In the genomic region with DNA sequence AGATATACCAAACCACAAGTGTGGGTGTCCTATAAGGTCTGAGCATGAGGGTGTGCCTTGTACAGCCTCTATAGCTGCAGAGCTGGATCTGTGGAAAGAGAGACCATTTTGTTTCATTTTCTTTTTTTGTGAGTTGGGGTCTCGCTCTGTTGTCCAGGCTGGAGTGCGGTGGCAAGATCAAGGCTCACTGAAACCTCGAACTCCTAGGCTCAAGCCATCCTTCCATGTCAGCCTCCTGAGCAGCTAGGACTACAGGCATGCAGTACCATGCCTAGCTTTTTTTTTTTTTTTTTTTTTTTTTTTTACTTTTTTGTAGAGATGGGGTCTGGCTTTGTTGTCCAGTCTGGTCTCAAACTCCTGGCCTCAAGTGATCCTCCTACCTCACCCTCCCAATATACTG, we compare ENCODE assay signal across 18 cellular contexts. TPM values are rescaled to one million over a fixed set of nuclear protein-coding genes. Genes with fewer than 3 reads are reported as not detected.
DNase-seq lines count a peak whose midpoint lies in the region; ATAC-seq, FAIRE-seq and TF ChIP-seq lines count a peak whose summit lies in the region.
"Had no signal": no experiment of that assay in that cellular context is flagged by ENCODE, and none has a peak within 500 bp of the region (broad histone marks: within the 10 kb centered on the region; RNA-seq: fewer than 3 reads in every experiment).

No MANE protein-coding gene starts in this region.

- no peaks in the 10 kb centered on the region for H3K9me2 ChIP-seq in PC-3 (replicated peaks; ENCODE audit: low read length)

- FAIRE-seq in K562 (lab: Jason Lieb, UNC), result no peak
- FAIRE-seq: G401.6, GM12892, GM19239, H1 had no signal

- H3K79me2 ChIP-seq in PC-3 (ENCODE audit: low read length), result peaks cover 14% of the 10 kb centered on the region
- H3K79me2 ChIP-seq in K562 (ENCODE audit: control insufficient read depth, insufficient read depth, low read length), result no peaks in the 10 kb centered on the region; the same call in 2 of the 3 replicates
- H3K79me2 ChIP-seq in osteoblast (ENCODE audit: insufficient read depth, low read length), result peaks cover 21% of the 10 kb centered on the region

- H3K9ac ChIP-seq in PC-3 (ENCODE audit: low read length) (no peak overlapping the region), K562 (ENCODE audit: insufficient read depth in 1 of 2, low read depth in 2 of 2, low read length in 2 of 2) (no peak overlapping the region)
- H3K9ac ChIP-seq: GM23248 had no signal

- 67% methylated on average over 3 of the region's 3 CpGs for WGBS in K562 (ENCODE audit: insufficient coverage, low coverage, missing lambda C conversion rate)

- H3K4me2 ChIP-seq in PC-3 (ENCODE audit: low read length) (no peak overlapping the region), K562 (ENCODE audit: insufficient read depth, low read length) (no peak overlapping the region), osteoblast (ENCODE audit: insufficient read depth, low read length) (no peak overlapping the region)

- ATAC-seq in PC-3 (no peak), K562 (no peak), GM18861 (IDR thresholded peaks at IDR 0.05; ENCODE audit: unreplicated experiment) (no peak)
- ATAC-seq: CD8-positive, alpha-beta T cell; HCT116 had no signal

- DNase-seq in PC-3 (no peak), K562 (ENCODE audit: extremely low read depth in 1 of 4, low spot score in 3 of 4) (no peak), osteoblast (ENCODE audit: insufficient read length, low spot score, missing footprints) (no peak), cerebellum (ENCODE audit: low spot score) (no peak), coronary artery (ENCODE audit: low spot score) (no peak)
- DNase-seq: Caco-2; CD8-positive, alpha-beta T cell; DMS153; DND-41; H7; HFFc6 had no signal

- no peaks in the 10 kb centered on the region for H3K9me3 ChIP-seq in PC-3 (ENCODE audit: low read length)
- no peaks in the 10 kb centered on the region for H3K9me3 ChIP-seq in K562 (replicated peaks; ENCODE audit: control insufficient read depth, insufficient read depth, low read depth, low read length)
- H3K9me3 ChIP-seq in osteoblast (ENCODE audit: low read depth, low read length), result no peaks in the 10 kb centered on the region
- H3K9me3 ChIP-seq: Caco-2 had no signal

- H3K4me3 ChIP-seq in PC-3 (ENCODE audit: low read length) (no peak overlapping the region), K562 (no peak overlapping the region), osteoblast (ENCODE audit: insufficient read depth, low read length) (no peak overlapping the region), coronary artery (no peak overlapping the region)
- H3K4me3 ChIP-seq: GM23248 had no signal

- H3K27ac ChIP-seq in PC-3 (ENCODE audit: low read length) (peak overlapping the region; percentile 28), K562 (ENCODE audit: extremely low read depth, low read depth, low read length) (no peak overlapping the region), osteoblast (ENCODE audit: low read depth, low read length) (peak overlapping the region; percentile 2), coronary artery (no peak overlapping the region)
- H3K27ac ChIP-seq: GM23248 had no signal

- H3K9me1 ChIP-seq in K562 (ENCODE audit: control insufficient read depth, insufficient read depth, low read length), result no peaks in the 10 kb centered on the region

- H3K4me1 ChIP-seq in PC-3 (ENCODE audit: insufficient read depth, low read length), result peaks cover 14% of the 10 kb centered on the region
- H3K4me1 ChIP-seq in K562 (replicated peaks in 1 of 2; ENCODE audit: control insufficient read depth in 2 of 2, insufficient read depth in 2 of 2, low read length in 2 of 2), result peaks cover 6 to 7% of the 10 kb centered on the region in 2 experiments; a peak in 2 of 5 replicates
- H3K4me1 ChIP-seq in osteoblast (ENCODE audit: insufficient read depth, low read length), result peaks cover 25% of the 10 kb centered on the region
- H3K4me1 ChIP-seq: Caco-2 had no signal

- H3K27me3 ChIP-seq in PC-3 (ENCODE audit: low read length) (no peaks in the 10 kb centered on the region), K562 (ENCODE audit: control insufficient read depth in 2 of 2, insufficient read depth in 2 of 2, low read length in 2 of 2) (no peaks in the 10 kb centered on the region), osteoblast (ENCODE audit: insufficient read depth, low read length) (no peaks in the 10 kb centered on the region)

- intact Hi-C loops in PC-3 (cut with micrococcal nuclease), result no loop called here
- intact Hi-C loops in K562 (cut with micrococcal nuclease), result no loop called here

- H2AFZ ChIP-seq in PC-3 (ENCODE audit: low read length), result no peak overlapping the region
- H2AFZ ChIP-seq in K562 (ENCODE audit: low read depth, low read length), result no peak overlapping the region
- H2AFZ ChIP-seq in osteoblast (ENCODE audit: low read length), result no peak overlapping the region
- H2AFZ ChIP-seq: GM23248 had no signal

- BruUV-seq in PC-3 (replicated peaks; lab: Mats Ljungman, UMichigan), result no TSS peak
- BruUV-seq in K562 (replicated peaks; lab: Mats Ljungman, UMichigan), result no TSS peak

- TF ChIP-seq CTCF in PC-3 (conservative IDR thresholded peaks at IDR 0.05; ENCODE audit: low read depth, low read length) (no peak), K562 (IDR thresholded peaks at IDR 0.05 in 2 of 3, conservative IDR thresholded peaks at IDR 0.05 in 1 of 3; ENCODE audit: insufficient read depth in 2 of 3, low read depth in 1 of 3, low read length in 3 of 3) (no peak), osteoblast (IDR thresholded peaks at IDR 0.05; ENCODE audit: extremely low read depth, low read depth, low read length) (no peak), coronary artery (IDR thresholded peaks at IDR 0.05) (no peak)

- POLR2A ChIA-PET in PC-3 (lab: Charles Lee; ENCODE audit: unreplicated experiment) (no interaction called here), K562 (lab: Yijun Ruan, JAX) (no interaction called here)

- TF ChIP-seq POLR2A in K562 (conservative IDR thresholded peaks at IDR 0.05), result no peak

- no peaks in the 10 kb centered on the region for H4K20me1 ChIP-seq in PC-3 (ENCODE audit: low read length)
- peaks cover 6% of the 10 kb centered on the region; the same call in 1 of the 2 replicates for H4K20me1 ChIP-seq in K562 (replicated peaks; ENCODE audit: control insufficient read depth, insufficient read depth, low read length)
- peaks cover 9% of the 10 kb centered on the region for H4K20me1 ChIP-seq in osteoblast (ENCODE audit: insufficient read depth, low read length)

- H3K36me3 ChIP-seq in PC-3 (ENCODE audit: low read depth, low read length) (no peaks in the 10 kb centered on the region), K562 (ENCODE audit: control insufficient read depth, insufficient read depth, low read length) (no peaks in the 10 kb centered on the region; the same call in 2 of the 3 replicates), osteoblast (ENCODE audit: insufficient read depth, low read length) (no peaks in the 10 kb centered on the region)

- no peaks in the 10 kb centered on the region for H3F3A ChIP-seq in PC-3 (ENCODE audit: low read length, unreplicated experiment)

- no peak for TF ChIP-seq EP300 in K562 (IDR thresholded peaks at IDR 0.05; ENCODE audit: low read length)

- CTCF ChIA-PET in PC-3 (lab: Charles Lee), result no interaction called here
- CTCF ChIA-PET in K562 (lab: Yijun Ruan, JAX; ENCODE audit: low intra/inter-chr PET ratio), result no interaction called here

- TF ChIP-seq RAD21 in K562 (CRISPR knock-in tag; conservative IDR thresholded peaks at IDR 0.05 in 1 of 2, IDR thresholded peaks at IDR 0.05 in 1 of 2), result no peak

- in situ Hi-C loops in K562 (cut with MboI), result no loop called here

TF ChIP-seq in K562, 482 proteins besides CTCF, POLR2A, EP300 and RAD21:
- TF ChIP-seq FOXK1 (CRISPR knock-in tag; IDR thresholded peaks at IDR 0.05; ENCODE audit: borderline replicate concordance) (no peak), ZNF121 (CRISPR knock-in tag; conservative IDR thresholded peaks at IDR 0.05) (peak; percentile 73), CHD4 (IDR thresholded peaks at IDR 0.05; ENCODE audit: insufficient read depth, insufficient replicate concordance, low read depth, low read length, poor library complexity, severe bottlenecking) (no peak), STAT5B (CRISPR knock-in tag; IDR thresholded peaks at IDR 0.05) (no peak), ZNF384 (IDR thresholded peaks at IDR 0.05; ENCODE audit: low read depth, low read length) (0 out of 2 replicates have a peak, but pooled peaks have one; percentile 19), MEF2D (tag; conservative IDR thresholded peaks at IDR 0.05; ENCODE audit: low read depth) (no peak), PRMT5 (CRISPR knock-in tag; IDR thresholded peaks at IDR 0.05) (no peak), TAF15 (IDR thresholded peaks at IDR 0.05; ENCODE audit: low read depth, low read length) (no peak), SMARCA5 (IDR thresholded peaks at IDR 0.05) (no peak)

RNA-seq across cellular contexts. Expression of gene KIF3C, which starts 10.7 kb away (rescaled TPM):
- total RNA-seq in PC-3 (2014; rRNA removed) (12.8 and 20.1 TPM in 2 replicates), K562 (2014; rRNA removed) (3.3 and 5.9 TPM in 2 replicates), K562 (2014; rRNA removed; fragmentation: Illumina TruSeq; extraction: Trizol) (1.9 and 2.1 TPM in 2 replicates), K562 (2015; rRNA removed; fragmentation: Illumina TruSeq; extraction: Trizol) (1.6 and 1.8 TPM in 2 replicates), K562 (2021) (6.1 and 6.7 TPM in 2 replicates), osteoblast (14.4 and 17.0 TPM in 2 replicates), cerebellum (68.1 TPM)
- total RNA-seq in K562 (2011; cell fraction: chromatin; rRNA removed; ENCODE audit: low replicate concordance), result 12.0 and 22.8 TPM in 2 replicates
- total RNA-seq in K562 (2011; cell fraction: nucleolus; rRNA removed), result 10.4 and 12.0 TPM in 2 replicates
- total RNA-seq in K562 (2011; cell fraction: nucleoplasm; rRNA removed), result 8.7 and 9.9 TPM in 2 replicates
- polyA plus RNA-seq in K562 (2011; rRNA removed) (3.1 and 3.3 TPM in 2 replicates), K562 (2014; fragmentation: Illumina TruSeq; extraction: Trizol) (4.0 and 5.0 TPM in 2 replicates), K562 (2014; fragmentation: Nextera tagmentation; extraction: Ambion mirVana) (under 1 TPM; 0.69 to 0.88 TPM), K562 (2014; rRNA removed) (3.3 and 3.4 TPM in 2 replicates)
- polyA plus RNA-seq in K562 (2011; cell fraction: cytosol; rRNA removed), result 3.2 and 3.9 TPM in 2 replicates
- 2.2 and 3.3 TPM in 2 replicates for polyA plus RNA-seq in K562 (2011; cell fraction: nucleus; rRNA removed)
- 4.8 and 6.5 TPM in 2 replicates for polyA plus RNA-seq in K562 (2012)
- 3.7 and 6.1 TPM in 2 replicates for polyA minus RNA-seq in K562 (2011; rRNA and poly(A)+ RNA removed)
- polyA minus RNA-seq in K562 (2011; cell fraction: cytosol; rRNA and poly(A)+ RNA removed), result 4.3 and 4.5 TPM in 2 replicates
- polyA minus RNA-seq in K562 (2011; cell fraction: nucleus; rRNA and poly(A)+ RNA removed), result 4.4 and 7.3 TPM in 2 replicates

Comparison
In these comparisons a context has a peak if more than half of its experiments do, and no peak if none do; other contexts are left out.
1. H3K27ac ChIP-seq: peak in PC-3 (single experiment) and osteoblast (single experiment); none in K562 (single experiment) and coronary artery (0 of 2).